ENCODE assay signal across 9 cellular contexts in the genomic region with DNA sequence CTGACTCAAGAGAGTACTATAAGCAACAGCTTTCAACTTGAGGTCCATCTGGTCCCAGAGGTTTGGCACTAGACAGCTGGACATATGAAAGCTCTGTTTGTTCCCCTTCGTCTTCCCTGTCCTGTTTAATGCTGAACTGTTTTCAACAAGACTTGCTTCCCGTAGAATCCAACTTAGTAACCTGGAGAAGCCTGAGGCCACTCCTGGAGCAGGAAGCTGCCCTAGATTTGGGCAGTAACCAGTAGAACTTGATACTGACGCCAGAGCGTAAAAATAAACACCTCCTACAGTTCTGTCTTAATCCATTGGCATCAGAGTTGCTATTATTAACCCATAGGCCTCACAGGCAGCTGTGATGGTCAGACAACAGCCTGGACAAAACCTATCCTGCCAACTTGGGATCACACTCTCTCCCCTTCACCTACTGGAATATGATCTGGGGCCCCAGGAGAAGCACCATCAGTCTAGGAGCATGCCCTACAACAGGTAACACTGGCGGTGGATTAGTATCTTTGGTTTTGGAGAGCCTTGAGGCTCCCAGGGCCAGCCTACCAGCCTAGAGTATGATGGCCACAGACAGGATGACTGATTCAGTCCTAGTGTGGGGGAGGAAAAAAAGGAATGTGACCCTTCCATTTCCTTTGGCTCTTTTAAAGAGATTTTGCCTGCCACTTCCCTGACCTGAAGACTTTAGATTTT. TPM values are rescaled to one million over a fixed set of nuclear protein-coding genes. Genes with fewer than 3 reads are reported as not detected.
DNase-seq lines count a peak whose midpoint lies in the region; ATAC-seq and TF ChIP-seq lines count a peak whose summit lies in the region.
"Had no signal": no experiment of that assay in that cellular context is flagged by ENCODE, and none has a peak within 500 bp of the region (broad histone marks: within the 10 kb centered on the region; RNA-seq: fewer than 3 reads in every experiment).

No MANE protein-coding gene starts in this region.

- no peaks in the 10 kb centered on the region for H4K20me1 ChIP-seq in Karpas-422 (ENCODE audit: insufficient read depth, low read depth, low read length)

- intact Hi-C loops in upper lobe of right lung (cut with DNase I): no loop called here

- DNase-seq in Peyer's patch (no peak), epithelial cell of prostate (ENCODE audit: low read depth, low spot score) (no peak), midbrain (lab: John Stamatoyannopoulos, UW) (peak; percentile 12), upper lobe of right lung (no peak), AML-193 (lab: John Stamatoyannopoulos, UW) (no peak), Karpas-422 (no peak), DMS114 treated with DMSO at 0.1 percent for 48 hours (lab: John Stamatoyannopoulos, UW; ENCODE audit: unreplicated experiment) (no peak)
- DNase-seq: immature natural killer cell had no signal

- TF ChIP-seq CTCF in Peyer's patch (IDR thresholded peaks at IDR 0.05) (no peak), upper lobe of right lung (IDR thresholded peaks at IDR 0.05) (no peak)

- H3K36me3 ChIP-seq in Peyer's patch: no peaks in the 10 kb centered on the region
- H3K36me3 ChIP-seq in upper lobe of right lung: no peaks in the 10 kb centered on the region
- no peaks in the 10 kb centered on the region for H3K36me3 ChIP-seq in Karpas-422 (ENCODE audit: insufficient read depth, low read length)

- H3K79me2 ChIP-seq in Karpas-422 (ENCODE audit: low read length): no peaks in the 10 kb centered on the region

- no peak overlapping the region for H3K9ac ChIP-seq in Karpas-422 (ENCODE audit: low read length)

- H3K27me3 ChIP-seq in Peyer's patch (no peaks in the 10 kb centered on the region), upper lobe of right lung (no peaks in the 10 kb centered on the region), Karpas-422 (ENCODE audit: low read length) (no peaks in the 10 kb centered on the region)

- TF ChIP-seq POLR2A in Peyer's patch (IDR thresholded peaks at IDR 0.05): no peak

- H3K9me3 ChIP-seq in Peyer's patch (no peaks in the 10 kb centered on the region), upper lobe of right lung (no peaks in the 10 kb centered on the region), Karpas-422 (ENCODE audit: low read length) (no peaks in the 10 kb centered on the region)

- ATAC-seq in upper lobe of right lung (peak; percentile 52), HG03280 (IDR thresholded peaks at IDR 0.05; ENCODE audit: unreplicated experiment) (no peak)

- no peak overlapping the region for H2AFZ ChIP-seq in Karpas-422 (ENCODE audit: low read length)

- peaks cover 0 to 21% (median 0%) of the 10 kb centered on the region in 4 donors for H3K4me1 ChIP-seq in Peyer's patch
- H3K4me1 ChIP-seq in upper lobe of right lung: peaks cover 60% of the 10 kb centered on the region
- H3K4me1 ChIP-seq in Karpas-422 (ENCODE audit: low read length): no peaks in the 10 kb centered on the region

- no peak overlapping the region for H3K4me3 ChIP-seq in Peyer's patch
- H3K4me3 ChIP-seq in upper lobe of right lung: no peak overlapping the region
- no peak overlapping the region for H3K4me3 ChIP-seq in Karpas-422 (ENCODE audit: low read length)

- no peak overlapping the region for H3K4me2 ChIP-seq in Karpas-422 (ENCODE audit: low read depth, low read length, poor library complexity, severe bottlenecking)

- H3K27ac ChIP-seq in Peyer's patch (peak overlapping the region in 3 of 4 donors; percentile 22 to 57 (median 56)), epithelial cell of prostate (peak overlapping the region; percentile 98), upper lobe of right lung (peak overlapping the region; percentile 65), Karpas-422 (ENCODE audit: low read length) (no peak overlapping the region)

- H3K9me2 ChIP-seq in Karpas-422 (replicated peaks; ENCODE audit: insufficient read depth, low read length): no peaks in the 10 kb centered on the region

RNA-seq across cellular contexts. Expression of a gene that starts 29.2 kb away (rescaled TPM):
- total RNA-seq in Peyer's patch: 10 to 100 TPM in 1 of 4 donors, 1 to 10 TPM in 3; 3.0 to 17.3 (median 5.5) TPM
- total RNA-seq in upper lobe of right lung: 31.5 TPM
- not detected in 2 replicates for total RNA-seq in Karpas-422 (2014; rRNA removed; shearing (Covaris generic); ENCODE audit: low replicate concordance)
